In the genomic region with DNA sequence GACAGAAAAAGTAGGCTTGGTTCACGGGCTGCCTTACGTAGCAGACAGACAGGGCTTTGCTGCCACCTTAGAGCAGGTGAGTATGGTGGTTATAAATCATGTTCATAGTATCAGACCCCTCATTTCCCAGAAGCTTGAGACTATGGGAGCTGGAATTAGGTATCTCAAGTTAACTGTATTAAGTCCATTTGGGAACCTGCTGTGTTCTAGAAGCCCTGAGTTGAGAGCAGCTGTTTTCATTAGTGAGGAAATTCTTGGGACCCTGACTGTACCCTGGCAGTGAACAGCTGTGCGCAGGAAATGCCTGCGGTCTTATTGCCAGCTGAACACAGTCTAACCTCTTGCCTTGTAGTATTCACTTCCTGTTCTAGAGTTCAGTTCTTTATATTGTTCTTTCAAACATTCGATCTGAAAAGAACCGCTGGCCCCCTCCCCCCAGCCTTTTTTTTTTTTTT, we compare ENCODE assay signal across 8 cellular contexts. TPM values are rescaled to one million over a fixed set of nuclear protein-coding genes. Genes with fewer than 3 reads are reported as not detected.
A peak's percentile ranks its signal among the peaks of the same experiment; 100 is the strongest.
DNase-seq lines count a peak whose midpoint lies in the region; ATAC-seq and TF ChIP-seq lines count a peak whose summit lies in the region.

No MANE protein-coding gene starts in this region.

- intact Hi-C loops in CD4-positive, alpha-beta T cell (cut with DNase I, micrococcal nuclease): loop anchor here (1.0 to 10.0 kb wide), 8 partner anchors 30 to 294 kb away; a partner anchor contains a TSS

- H3K27me3 ChIP-seq in CD4-positive, alpha-beta T cell (ENCODE audit: control insufficient read depth, insufficient read depth, low read length): no peaks in the 10 kb centered on the region

- no peaks in the 10 kb centered on the region for H3K27me3 Mint-ChIP-seq in CD4-positive, alpha-beta T cell
- no peaks in the 10 kb centered on the region for H3K27me3 Mint-ChIP-seq in IgD-negative memory B cell

- H3K36me3 Mint-ChIP-seq in CD4-positive, alpha-beta T cell (ENCODE audit: low read depth): peaks cover 64% of the 10 kb centered on the region
- peaks cover 2% of the 10 kb centered on the region for H3K36me3 Mint-ChIP-seq in IgD-negative memory B cell

- peak; percentile 29 to 60 (median 49) for DNase-seq in CD4-positive, alpha-beta T cell
- peak; percentile 69 for DNase-seq in activated CD8-positive, alpha-beta memory T cell treated with anti-CD3 and anti-CD28 coated beads for 24 hours
- DNase-seq in glomerular endothelial cell (ENCODE audit: extremely low read depth, low read depth, low spot score): peak; percentile 89
- DNase-seq in stimulated activated CD8-positive, alpha-beta memory T cell treated with anti-CD3 and anti-CD28 coated beads, Interleukin-15, amount 100 ng/mL, for 4 hours (ENCODE audit: low read depth in 2 of 2): peak; percentile 26 to 27
- DNase-seq in omental fat pad (ENCODE audit: low spot score): no peak
- no peak for DNase-seq in NCI-H1092 (lab: John Stamatoyannopoulos, UW)

- POLR2A ChIA-PET in CD4-positive, alpha-beta T cell (lab: Charles Lee): interaction anchor here (0.7 to 3.4 kb wide), 18 partner anchors 9 to 454 kb away, joined by 3 to 37 read pairs (median 3); a partner anchor contains a TSS

- H3K4me3 Mint-ChIP-seq in CD4-positive, alpha-beta T cell: peak overlapping the region; percentile 82
- H3K4me3 Mint-ChIP-seq in IgD-negative memory B cell: peak overlapping the region in 3 of 4 donors; percentile 6 to 89 (median 86)

- no peak for TF ChIP-seq CTCF in CD4-positive, alpha-beta T cell (IDR thresholded peaks at IDR 0.05)
- no peak for TF ChIP-seq CTCF in omental fat pad (IDR thresholded peaks at IDR 0.05)

- H3K27ac Mint-ChIP-seq in CD4-positive, alpha-beta T cell: peak overlapping the region; percentile 87
- H3K27ac Mint-ChIP-seq in IgD-negative memory B cell: peak overlapping the region; percentile 75 to 92 (median 91)

- no peaks in the 10 kb centered on the region for H3K9me3 Mint-ChIP-seq in CD4-positive, alpha-beta T cell
- H3K9me3 Mint-ChIP-seq in IgD-negative memory B cell: no peaks in the 10 kb centered on the region

- H3K9me3 ChIP-seq in CD4-positive, alpha-beta T cell (ENCODE audit: control insufficient read depth, low read length): no peaks in the 10 kb centered on the region

- CTCF ChIA-PET in CD4-positive, alpha-beta T cell (lab: Charles Lee): interaction anchor here (0.7 to 1.8 kb wide), 4 partner anchors 29 to 148 kb away, joined by 3 to 6 read pairs (median 4); a partner anchor contains a TSS

- peak; percentile 95 for ATAC-seq in CD4-positive, alpha-beta T cell (ENCODE audit: poor library complexity)
- peak; percentile 99 for ATAC-seq in GM21390 (IDR thresholded peaks at IDR 0.05; ENCODE audit: unreplicated experiment)
- no peak for ATAC-seq in omental fat pad (ENCODE audit: low FRiP score)

- H3K27ac ChIP-seq in CD4-positive, alpha-beta T cell (ENCODE audit: low read depth, low read length): peak overlapping the region; percentile 46

- peaks cover 57% of the 10 kb centered on the region for H3K4me1 Mint-ChIP-seq in CD4-positive, alpha-beta T cell (ENCODE audit: low read depth)
- H3K4me1 Mint-ChIP-seq in IgD-negative memory B cell: peaks cover 31 to 38% (median 34%) of the 10 kb centered on the region in 3 donors

RNA-seq across cellular contexts. Expression of a gene that starts 29.8 kb away (rescaled TPM):
- 10 to 100 TPM; 42.1 to 44.0 TPM for total RNA-seq in CD4-positive, alpha-beta T cell
- polyA plus RNA-seq in IgD-negative memory B cell: 23.7 TPM
- 50.2 and 69.2 TPM in 2 replicates for total RNA-seq in glomerular endothelial cell
- total RNA-seq in omental fat pad: 100 to 1,000 TPM in 1 of 4 donors, 10 to 100 TPM in 3; 25.0 to 203 (median 59.7) TPM

Comparison
In these comparisons a context has a peak if more than half of its experiments do, and no peak if none do; other contexts are left out.
1. DNase-seq: peak in CD4-positive, alpha-beta T cell (10 of 10), activated CD8-positive, alpha-beta memory T cell treated with anti-CD3 and anti-CD28 coated beads for 24 hours (single experiment), glomerular endothelial cell (single experiment) and stimulated activated CD8-positive, alpha-beta memory T cell treated with anti-CD3 and anti-CD28 coated beads, Interleukin-15, amount 100 ng/mL, for 4 hours (2 of 2); none in omental fat pad (single experiment) and NCI-H1092 (single experiment).